18 cellular contexts compared by ENCODE assay signal in the genomic region with DNA sequence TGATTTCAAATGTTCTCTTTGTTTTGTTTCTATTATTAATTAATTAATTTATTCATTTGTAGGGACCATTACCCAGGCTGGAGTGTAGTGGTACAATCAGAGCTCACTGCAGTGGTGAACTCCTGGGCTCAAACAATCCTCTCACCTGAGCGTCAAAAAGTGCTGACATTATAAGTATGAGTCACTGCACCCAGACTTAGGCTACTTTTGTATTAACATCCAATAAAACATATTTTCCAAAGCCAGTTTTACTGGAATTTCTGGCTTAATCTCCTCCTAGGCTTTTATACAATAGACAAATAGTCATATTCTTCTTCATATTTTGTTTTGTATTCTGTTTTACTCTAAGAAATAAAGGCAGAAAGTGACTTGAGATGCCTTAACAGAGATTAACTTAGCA.
"Had no signal": no experiment of that assay in that cellular context is flagged by ENCODE, and none has a peak within 500 bp of the region (broad histone marks: within the 10 kb centered on the region; RNA-seq: fewer than 3 reads in every experiment).

No MANE protein-coding gene starts in this region.

- ATAC-seq: activated CD8-positive, alpha-beta T cell treated with anti-CD3 and anti-CD28 coated beads, Interleukin-2, amount 10 ng/mL, durations not matched to agents 7 days and 5 days; Right ventricle myocardium inferior; WTC11 had no signal

- H3K36me3 ChIP-seq: SJSA1 had no signal

- H3K36me3 Mint-ChIP-seq: activated naive CD4-positive, alpha-beta T cell treated with anti-CD3 and anti-CD28 coated beads, Interleukin-2, amount 50 U/mL, for 24 hours; WTC11 had no signal

- H3K4me3 Mint-ChIP-seq: activated CD8-positive, alpha-beta T cell treated with anti-CD3 and anti-CD28 coated beads, Interleukin-2, amount 10 ng/mL, durations not matched to agents 7 days and 5 days; activated naive CD4-positive, alpha-beta T cell treated with anti-CD3 and anti-CD28 coated beads, Interleukin-2, amount 50 U/mL, for 24 hours; central memory CD8-positive, alpha-beta T cell; T-helper 1 cell treated with Interleukin-12 subunit alpha and Interleukin-12 subunit beta and Interleukin-4 antibody, amounts not matched to agents 30 μg/mL and 1 μg/mL, for 36 hours; WTC11 had no signal

- H3K27ac Mint-ChIP-seq: activated CD8-positive, alpha-beta T cell treated with anti-CD3 and anti-CD28 coated beads, Interleukin-2, amount 10 ng/mL, durations not matched to agents 7 days and 5 days; activated naive CD4-positive, alpha-beta T cell treated with anti-CD3 and anti-CD28 coated beads, Interleukin-2, amount 50 U/mL, for 24 hours; T-helper 1 cell treated with Interleukin-12 subunit alpha and Interleukin-12 subunit beta and Interleukin-4 antibody, amounts not matched to agents 30 μg/mL and 1 μg/mL, for 36 hours; WTC11 had no signal

- H3K27me3 Mint-ChIP-seq: activated naive CD4-positive, alpha-beta T cell treated with anti-CD3 and anti-CD28 coated beads, Interleukin-2, amount 50 U/mL, for 24 hours; central memory CD8-positive, alpha-beta T cell had no signal

- DNase-seq: activated CD4-positive, alpha-beta T cell treated with anti-CD3 and anti-CD28 coated beads for 48 hours; activated CD4-positive, alpha-beta T cell treated with anti-CD3 and anti-CD28 coated beads, Interleukin-2, amount 50 U/mL, for 4 hours; activated CD4-positive, CD25-positive, alpha-beta regulatory T cell treated with anti-CD3 and anti-CD28 coated beads, Interleukin-2, amount 50 U/mL, for 72 hours; activated CD8-positive, alpha-beta memory T cell treated with anti-CD3 and anti-CD28 coated beads, Interleukin-2, amount 50 U/mL, for 48 hours; activated CD8-positive, alpha-beta T cell treated with anti-CD3 and anti-CD28 coated beads, Interleukin-2, amount 10 ng/mL, durations not matched to agents 7 days and 5 days; activated T-cell treated with anti-CD3 and anti-CD28 coated beads, Interleukin-2, amount 50 U/mL, for 1 hour; aorta; NCI-H1105 treated with DMSO at 0.1 percent for 48 hours; NCI-H1436 treated with DMSO at 0.1 percent for 48 hours; NCI-H187; NCI-H2081; NCI-H446 had no signal

- H3K9me3 ChIP-seq: SJSA1 had no signal

- H3K27me3 ChIP-seq: SJSA1 had no signal

- H3K27ac ChIP-seq: SJSA1 had no signal

- H3K9me3 Mint-ChIP-seq: activated naive CD4-positive, alpha-beta T cell treated with anti-CD3 and anti-CD28 coated beads, Interleukin-2, amount 50 U/mL, for 24 hours; WTC11 had no signal

- H3K4me1 ChIP-seq: SJSA1 had no signal

- H3K4me1 Mint-ChIP-seq: activated naive CD4-positive, alpha-beta T cell treated with anti-CD3 and anti-CD28 coated beads, Interleukin-2, amount 50 U/mL, for 24 hours; central memory CD8-positive, alpha-beta T cell; WTC11 had no signal

- H3K4me3 ChIP-seq: SJSA1 had no signal
